ENCODE assay signal across 16 cellular contexts in the genomic region with DNA sequence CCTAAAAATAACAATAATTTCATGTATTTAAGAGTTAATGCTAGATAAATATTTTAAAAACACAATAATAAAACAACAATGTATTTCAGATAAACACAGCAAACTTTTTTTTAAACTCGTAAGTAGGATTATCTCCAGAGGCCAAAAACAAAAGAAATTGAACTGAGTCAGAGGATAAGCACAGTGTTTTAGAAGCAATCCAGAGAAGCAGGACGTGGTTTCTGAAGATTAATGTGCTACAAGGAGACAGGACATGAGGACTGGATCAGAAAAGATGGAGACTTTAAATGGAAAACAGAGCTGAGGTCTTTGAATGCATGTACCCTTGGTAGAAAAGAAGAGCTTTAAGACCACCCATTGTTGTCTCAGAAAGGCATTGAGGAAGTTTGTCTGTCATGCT.
"Had no signal": no experiment of that assay in that cellular context is flagged by ENCODE, and none has a peak within 500 bp of the region (broad histone marks: within the 10 kb centered on the region; RNA-seq: fewer than 3 reads in every experiment).

No MANE protein-coding gene starts in this region.

- FAIRE-seq: bronchial epithelial cell had no signal

- H3K4me3 ChIP-seq: ovary, uterus had no signal

- H3K36me3 Mint-ChIP-seq: activated naive CD8-positive, alpha-beta T cell treated with anti-CD3 and anti-CD28 coated beads for 36 hours; memory B cell had no signal

- H3K27me3 ChIP-seq: ovary, uterus had no signal

- H3K9me3 Mint-ChIP-seq: memory B cell had no signal

- H3K4me1 ChIP-seq: uterus had no signal

- H3K4me1 Mint-ChIP-seq: activated CD4-positive, alpha-beta memory T cell treated with anti-CD3 and anti-CD28 coated beads, Interleukin-2, amount 10 ng/mL, durations not matched to agents 7 days and 5 days; activated naive CD8-positive, alpha-beta T cell treated with anti-CD3 and anti-CD28 coated beads for 36 hours; endodermal cell; memory B cell; nephron progenitor cell had no signal

- H3K27me3 Mint-ChIP-seq: activated CD4-positive, alpha-beta memory T cell treated with anti-CD3 and anti-CD28 coated beads, Interleukin-2, amount 10 ng/mL, durations not matched to agents 7 days and 5 days; memory B cell had no signal

- H3K27ac Mint-ChIP-seq: activated CD4-positive, alpha-beta memory T cell treated with anti-CD3 and anti-CD28 coated beads, Interleukin-2, amount 10 ng/mL, durations not matched to agents 7 days and 5 days; activated naive CD8-positive, alpha-beta T cell treated with anti-CD3 and anti-CD28 coated beads for 36 hours; endodermal cell; memory B cell; nephron progenitor cell had no signal

- H3K4me3 Mint-ChIP-seq: activated CD4-positive, alpha-beta memory T cell treated with anti-CD3 and anti-CD28 coated beads, Interleukin-2, amount 10 ng/mL, durations not matched to agents 7 days and 5 days; activated naive CD8-positive, alpha-beta T cell treated with anti-CD3 and anti-CD28 coated beads for 36 hours; endodermal cell; memory B cell; nephron progenitor cell had no signal

- H3K27ac ChIP-seq: ovary, uterus had no signal

- H3K36me3 ChIP-seq: ovary, uterus had no signal

- H3K9me3 ChIP-seq: ovary, uterus had no signal

- ATAC-seq: esophagus mucosa, left lobe of liver had no signal

- DNase-seq: activated CD4-positive, alpha-beta memory T cell treated with anti-CD3 and anti-CD28 coated beads, Interleukin-2, amount 10 ng/mL, durations not matched to agents 7 days and 5 days; activated gamma-delta T cell; activated naive CD8-positive, alpha-beta T cell treated with anti-CD3 and anti-CD28 coated beads for 36 hours; activated T-cell treated with anti-CD3 and anti-CD28 coated beads, Interleukin-2, amount 50 U/mL, for 48 hours; aorta; endodermal cell; nephron progenitor cell; ovary; retina; small intestine; T-helper 9 cell; uterus had no signal
